In genomic region chr2:43851026-43851980, GRCh38 we compare ENCODE assay signal across 2 cellular contexts.
TF ChIP-seq lines count a peak whose summit lies in the region.

No MANE protein-coding gene starts in this region.

TF ChIP-seq in HepG2, 621 proteins besides CTCF, POLR2A, EP300 and RAD21:
- TF ChIP-seq NR3C1 (CRISPR knock-in tag; IDR thresholded peaks at IDR 0.05), result no peak
- TF ChIP-seq ARID3A (IDR thresholded peaks at IDR 0.05; ENCODE audit: low read depth, low read length), result no peak
- TF ChIP-seq BCL3 (CRISPR knock-in tag; IDR thresholded peaks at IDR 0.05), result 0 out of 2 replicates have a peak, but pooled peaks have one; percentile 16
- TF ChIP-seq ARID2 (CRISPR knock-in tag; IDR thresholded peaks at IDR 0.05; ENCODE audit: borderline replicate concordance), result no peak
TF ChIP-seq in HepG2: peak in this region for 1.

TF ChIP-seq in K562, 482 proteins besides CTCF, POLR2A, EP300 and RAD21:
- TF ChIP-seq PTTG1 (tag; IDR thresholded peaks at IDR 0.05; ENCODE audit: low read depth), result no peak
- no peak for TF ChIP-seq TAF1 (IDR thresholded peaks at IDR 0.05; ENCODE audit: control insufficient read depth, extremely low read depth, insufficient read depth, low read length, severe bottlenecking)
- no peak for TF ChIP-seq CEBPG (CRISPR knock-in tag; IDR thresholded peaks at IDR 0.05)
- no peak for TF ChIP-seq CEBPG (tag; conservative IDR thresholded peaks at IDR 0.05 in 1 of 2, IDR thresholded peaks at IDR 0.05 in 1 of 2)
- TF ChIP-seq, protein P1, sequence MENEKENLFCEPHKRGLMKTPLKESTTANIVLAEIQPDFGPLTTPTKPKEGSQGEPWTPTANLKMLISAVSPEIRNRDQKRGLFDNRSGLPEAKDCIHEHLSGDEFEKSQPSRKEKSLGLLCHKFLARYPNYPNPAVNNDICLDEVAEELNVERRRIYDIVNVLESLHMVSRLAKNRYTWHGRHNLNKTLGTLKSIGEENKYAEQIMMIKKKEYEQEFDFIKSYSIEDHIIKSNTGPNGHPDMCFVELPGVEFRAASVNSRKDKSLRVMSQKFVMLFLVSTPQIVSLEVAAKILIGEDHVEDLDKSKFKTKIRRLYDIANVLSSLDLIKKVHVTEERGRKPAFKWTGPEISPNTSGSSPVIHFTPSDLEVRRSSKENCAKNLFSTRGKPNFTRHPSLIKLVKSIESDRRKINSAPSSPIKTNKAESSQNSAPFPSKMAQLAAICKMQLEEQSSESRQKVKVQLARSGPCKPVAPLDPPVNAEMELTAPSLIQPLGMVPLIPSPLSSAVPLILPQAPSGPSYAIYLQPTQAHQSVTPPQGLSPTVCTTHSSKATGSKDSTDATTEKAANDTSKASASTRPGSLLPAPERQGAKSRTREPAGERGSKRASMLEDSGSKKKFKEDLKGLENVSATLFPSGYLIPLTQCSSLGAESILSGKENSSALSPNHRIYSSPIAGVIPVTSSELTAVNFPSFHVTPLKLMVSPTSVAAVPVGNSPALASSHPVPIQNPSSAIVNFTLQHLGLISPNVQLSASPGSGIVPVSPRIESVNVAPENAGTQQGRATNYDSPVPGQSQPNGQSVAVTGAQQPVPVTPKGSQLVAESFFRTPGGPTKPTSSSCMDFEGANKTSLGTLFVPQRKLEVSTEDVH (IDR thresholded peaks at IDR 0.05; ENCODE audit: low read depth, partially characterized antibody), result no peak
- TF ChIP-seq ZNF282 (CRISPR knock-in tag; IDR thresholded peaks at IDR 0.05), result no peak
- no peak for TF ChIP-seq ATF3 (IDR thresholded peaks at IDR 0.05)
- no peak for TF ChIP-seq ATF3 (CRISPR knock-in tag; conservative IDR thresholded peaks at IDR 0.05)
- no peak for TF ChIP-seq ZNF589 (CRISPR knock-in tag; IDR thresholded peaks at IDR 0.05; ENCODE audit: low read depth)
- no peak for TF ChIP-seq DDX20 (tag; IDR thresholded peaks at IDR 0.05; ENCODE audit: low read depth)
- TF ChIP-seq FOXP1 (CRISPR knock-in tag; IDR thresholded peaks at IDR 0.05), result no peak
- TF ChIP-seq ZNF232 (CRISPR knock-in tag; IDR thresholded peaks at IDR 0.05), result no peak
